ENCODE assay signal across 8 cellular contexts in the genomic region with DNA sequence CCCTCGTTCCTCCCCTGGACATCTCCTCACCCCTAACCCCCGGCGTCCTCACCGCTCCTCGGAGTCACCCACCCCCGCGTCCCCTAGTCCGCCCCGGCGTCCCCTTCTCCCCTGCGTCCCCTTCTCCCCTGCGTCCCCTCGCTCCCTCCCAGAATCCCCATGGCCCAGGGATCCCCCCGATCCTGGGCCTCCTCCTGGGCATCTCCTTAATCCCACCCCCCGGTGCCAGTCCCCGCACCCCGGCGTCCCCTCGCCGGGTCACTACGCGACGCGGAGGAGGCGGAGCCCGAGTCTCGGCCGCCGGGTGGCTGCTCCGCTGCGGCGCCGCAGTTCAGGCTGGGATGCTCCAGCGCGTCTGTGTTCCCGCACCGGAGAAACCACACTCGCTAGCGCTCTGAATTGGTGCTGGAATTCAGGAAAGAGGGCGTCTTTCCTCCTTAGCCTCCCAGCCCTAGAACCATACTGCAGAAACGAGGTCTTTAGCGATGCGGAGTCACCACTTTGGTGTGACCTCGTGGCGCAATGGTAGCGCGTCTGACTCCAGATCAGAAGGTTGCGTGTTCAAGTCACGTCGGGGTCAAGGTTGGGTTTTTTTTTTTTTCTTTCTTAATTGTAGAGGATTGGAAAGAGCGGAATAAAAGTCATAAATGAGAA. TPM values are rescaled to one million over a fixed set of nuclear protein-coding genes. Genes with fewer than 3 reads are reported as not detected.
A peak's percentile ranks its signal among the peaks of the same experiment; 100 is the strongest.
DNase-seq lines count a peak whose midpoint lies in the region; ATAC-seq and TF ChIP-seq lines count a peak whose summit lies in the region.

No MANE protein-coding gene starts in this region.

- WGBS in lung, 2 donors: 0 to 1% methylated on average over 50 to 51 of the region's 51 CpGs

- H3K27ac ChIP-seq in AG04450 (ENCODE audit: low read depth, low read length) (peak overlapping the region; percentile 61), lung (ENCODE audit: low read depth in 1 of 2, low read length in 1 of 2) (peak overlapping the region; percentile 79 to 88)

- peak; percentile 86 for DNase-seq in AG04450 (ENCODE audit: low read depth, low spot score)
- peak; percentile 79 for DNase-seq in NCI-H748 treated with DMSO at 0.1 percent for 48 hours (lab: John Stamatoyannopoulos, UW)
- DNase-seq in activated CD8-positive, alpha-beta memory T cell treated with anti-CD3 and anti-CD28 coated beads for 24 hours: peak; percentile 99
- peak; percentile 77 for DNase-seq in effector CD8-positive, alpha-beta T cell (lab: John Stamatoyannopoulos, UW)
- peak; percentile 80 for DNase-seq in lung (ENCODE audit: low spot score)
- DNase-seq in stimulated activated CD4-positive, alpha-beta T cell treated with anti-CD3 and anti-CD28 coated beads, TNF-alpha, amount 100 ng/mL, for 1 hour (ENCODE audit: low read depth in 3 of 3, low spot score in 1 of 3): peak; percentile 50 to 89 (median 76)

- H3K27me3 ChIP-seq in AG04450 (ENCODE audit: control insufficient read depth, insufficient read depth, low read length) (peaks cover 3% of the 10 kb centered on the region), lung (ENCODE audit: control insufficient read depth, insufficient read depth) (no peaks in the 10 kb centered on the region)

- POLR2A ChIA-PET in AG04450 (lab: Yijun Ruan, JAX): no interaction called here

- peak; percentile 83 for ATAC-seq in GM18909 (IDR thresholded peaks at IDR 0.05; ENCODE audit: poor library complexity, unreplicated experiment)
- peak; percentile 75 for ATAC-seq in HG03460 (IDR thresholded peaks at IDR 0.05; ENCODE audit: unreplicated experiment)
- ATAC-seq in lung (ENCODE audit: insufficient read depth, low FRiP score): peak; percentile 84

- H3K36me3 ChIP-seq in lung (ENCODE audit: control insufficient read depth in 2 of 2, insufficient read depth in 2 of 2, low read length in 2 of 2): no peaks in the 10 kb centered on the region

- CTCF ChIA-PET in AG04450 (lab: Charles Lee): no interaction called here

- peak overlapping the region; percentile 74 for H3K4me3 ChIP-seq in AG04450 (ENCODE audit: low read depth, low read length)
- H3K4me3 ChIP-seq in lung: peak overlapping the region; percentile 56

- H3K9me3 ChIP-seq in AG04450 (ENCODE audit: control insufficient read depth, insufficient read depth, low read length) (no peaks in the 10 kb centered on the region), lung (ENCODE audit: control insufficient read depth in 2 of 2, insufficient read depth in 1 of 2, low read length in 1 of 2) (no peaks in the 10 kb centered on the region)

- TF ChIP-seq CTCF in AG04450 (IDR thresholded peaks at IDR 0.05; ENCODE audit: low read depth, low read length): no peak
- TF ChIP-seq CTCF in lung (IDR thresholded peaks at IDR 0.05; ENCODE audit: control extremely low read depth, extremely low read depth): no peak

- peaks cover 0 to 3% of the 10 kb centered on the region in 2 donors for H3K4me1 ChIP-seq in lung (ENCODE audit: control insufficient read depth in 2 of 2, insufficient read depth in 2 of 2, low read length in 2 of 2)

RNA-seq across cellular contexts. Expression of a gene that starts 25.9 kb away (rescaled TPM):
- polyA plus RNA-seq in AG04450 (2011; rRNA removed) (0.06 TPM in 1 of 2 replicates, not detected in the other), lung (1 to 10 TPM; 1.8 to 2.8 TPM)
- not detected in 2 replicates for polyA minus RNA-seq in AG04450 (2011; rRNA and poly(A)+ RNA removed)
- total RNA-seq in lung: 1 to 10 TPM in 1 of 2 donors, under 1 TPM in 1; 0.74 to 9.4 TPM

Comparison
In these comparisons a context has a peak if more than half of its experiments do, and no peak if none do; other contexts are left out.
1. Peak in every context shown above with its lines: DNase-seq, ATAC-seq, H3K4me3 ChIP-seq and H3K27ac ChIP-seq.